Comparison of ENCODE assay signal across 1 cellular context in the genomic region with DNA sequence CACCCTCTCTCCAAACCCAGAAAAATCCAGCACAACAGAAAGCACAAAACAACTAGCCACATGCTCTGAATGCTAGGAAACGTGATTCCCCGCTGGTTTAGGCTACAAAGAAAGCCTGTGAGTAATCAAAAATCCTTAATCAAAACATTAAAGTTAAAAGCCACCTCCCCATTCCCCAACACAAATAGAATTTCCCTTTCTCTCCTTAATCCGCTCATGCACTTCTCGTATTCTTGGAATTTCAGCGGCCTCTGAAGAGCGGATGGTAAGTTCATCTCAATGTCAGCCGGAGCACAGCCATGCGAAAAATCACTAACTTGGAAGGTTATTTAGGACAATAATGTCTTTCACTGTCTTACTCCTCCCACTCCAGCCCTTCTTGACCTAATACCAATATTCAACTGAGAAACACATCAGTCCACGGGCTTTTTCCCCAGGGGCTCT.
A peak's percentile ranks its signal among the peaks of the same experiment; 100 is the strongest.
TF ChIP-seq lines count a peak whose summit lies in the region.

No MANE protein-coding gene starts in this region.

TF ChIP-seq in IMR-90, 13 proteins besides CTCF, POLR2A, EP300 and RAD21 (continued from another document):
- TF ChIP-seq RCOR1 (IDR thresholded peaks at IDR 0.05; ENCODE audit: insufficient replicate concordance, low read length), result no peak
- peak; percentile 79 for TF ChIP-seq BHLHE40 (IDR thresholded peaks at IDR 0.05; ENCODE audit: low read depth, low read length)
